Comparison of ENCODE assay signal across 8 cellular contexts in genomic region chr18:48675330-48675761, GRCh38.
DNase-seq lines count a peak whose midpoint lies in the region; ATAC-seq and TF ChIP-seq lines count a peak whose summit lies in the region.

No MANE protein-coding gene starts in this region.

- H3K36me3 ChIP-seq in RWPE2 (ENCODE audit: low read depth) (peaks cover 14% of the 10 kb centered on the region), osteoblast (ENCODE audit: insufficient read depth, low read length) (peaks cover 18% of the 10 kb centered on the region), testis (ENCODE audit: low read depth, missing control alignments) (no peaks in the 10 kb centered on the region)

- whole genome bisulfite sequencing in testis, 2 donors = 9 to 41% methylated on average over 5 to 9 of the region's 10 CpGs

- peaks cover 16% of the 10 kb centered on the region for H3K79me2 ChIP-seq in osteoblast (ENCODE audit: insufficient read depth, low read length)

- peak; percentile 91 for TF ChIP-seq CTCF in RWPE2 (IDR thresholded peaks at IDR 0.05; ENCODE audit: poor library complexity, severe bottlenecking)
- TF ChIP-seq CTCF in osteoblast (IDR thresholded peaks at IDR 0.05; ENCODE audit: extremely low read depth, low read depth, low read length) = peak; percentile 92
- peak; percentile 86 to 89 (median 88) for TF ChIP-seq CTCF in testis (IDR thresholded peaks at IDR 0.05)

- H3K9me3 ChIP-seq in RWPE2 (ENCODE audit: severe bottlenecking) = peaks cover 8% of the 10 kb centered on the region
- no peaks in the 10 kb centered on the region for H3K9me3 ChIP-seq in osteoblast (ENCODE audit: low read depth, low read length)
- H3K9me3 ChIP-seq in testis = no peaks in the 10 kb centered on the region

- TF ChIP-seq POLR2A in testis (IDR thresholded peaks at IDR 0.05) = no peak

- H3K4me2 ChIP-seq in osteoblast (ENCODE audit: insufficient read depth, low read length) = no peak overlapping the region

- H2AFZ ChIP-seq in osteoblast (ENCODE audit: low read length) = no peak overlapping the region

- DNase-seq in DMS53 treated with DMSO at 0.1 percent for 48 hours (lab: John Stamatoyannopoulos, UW; ENCODE audit: unreplicated experiment) (peak; percentile 82), RWPE2 (ENCODE audit: low spot score) (peak; percentile 70), foreskin melanocyte (peak; percentile 64), osteoblast (ENCODE audit: insufficient read length, low spot score, missing footprints) (peak; percentile 97), testis (peak; percentile 91)
- DNase-seq in Jurkat, Clone E6-1 (ENCODE audit: low read depth, low spot score) = peak; percentile 67
- peak; percentile 73 for DNase-seq in activated T-helper 9 cell treated with anti-CD3 and anti-CD28 coated beads, Interleukin-2, amount 50 U/mL, for 16 hours (ENCODE audit: low read depth)

- H3K27me3 ChIP-seq in RWPE2 (ENCODE audit: insufficient read depth, poor library complexity, severe bottlenecking) = no peaks in the 10 kb centered on the region
- no peaks in the 10 kb centered on the region for H3K27me3 ChIP-seq in osteoblast (ENCODE audit: insufficient read depth, low read length)
- no peaks in the 10 kb centered on the region for H3K27me3 ChIP-seq in testis

- no peaks in the 10 kb centered on the region for H3K4me1 ChIP-seq in RWPE2 (ENCODE audit: insufficient read depth, poor library complexity, severe bottlenecking)
- H3K4me1 ChIP-seq in osteoblast (ENCODE audit: insufficient read depth, low read length) = peaks cover 42% of the 10 kb centered on the region
- peaks cover 13% of the 10 kb centered on the region for H3K4me1 ChIP-seq in testis

- no peak overlapping the region for H3K4me3 ChIP-seq in Jurkat, Clone E6-1 (ENCODE audit: low read length)
- H3K4me3 ChIP-seq in RWPE2 (ENCODE audit: severe bottlenecking) (no peak overlapping the region), osteoblast (ENCODE audit: insufficient read depth, low read length) (no peak overlapping the region), testis (no peak overlapping the region)

- ATAC-seq in GM21528 (IDR thresholded peaks at IDR 0.05; ENCODE audit: low FRiP score, unreplicated experiment) (peak; percentile 83), RWPE2 (ENCODE audit: low read depth) (peak; percentile 90)

- peaks cover 24% of the 10 kb centered on the region for H4K20me1 ChIP-seq in osteoblast (ENCODE audit: insufficient read depth, low read length)

- intact Hi-C loops in testis (cut with DNase I; ENCODE audit: low total_unique reads) = loop anchor here (5.0 kb wide), 1 partner anchor 277 kb away; the partner anchor contains the start of gene SMAD7

- H3K27ac ChIP-seq in RWPE2 (ENCODE audit: poor library complexity, severe bottlenecking) (no peak overlapping the region), osteoblast (ENCODE audit: low read depth, low read length) (peak overlapping the region; percentile 52), testis (no peak overlapping the region)
